Comparison of ENCODE assay signal across 26 cellular contexts in the genomic region with DNA sequence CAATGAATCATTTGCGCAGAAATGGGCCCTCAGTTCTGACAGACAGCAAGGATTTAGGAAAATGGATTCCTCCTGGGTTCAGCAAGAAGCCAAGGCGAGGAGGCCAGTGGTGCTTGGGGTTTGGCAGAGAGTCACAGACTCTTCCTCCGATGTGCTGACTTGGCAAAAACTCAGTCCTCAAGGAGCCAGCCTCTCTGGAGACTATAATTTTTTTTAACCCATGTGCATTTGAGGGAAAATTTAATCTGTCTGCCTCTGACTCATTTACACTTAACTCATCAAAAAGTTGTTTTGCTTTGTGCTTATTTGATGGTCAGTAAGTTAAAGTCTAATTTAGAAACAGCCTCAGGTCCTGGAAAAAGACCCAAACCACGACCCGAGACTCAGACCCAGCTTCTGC. TPM values are rescaled to one million over a fixed set of nuclear protein-coding genes. Genes with fewer than 3 reads are reported as not detected.
DNase-seq lines count a peak whose midpoint lies in the region; ATAC-seq, FAIRE-seq and TF ChIP-seq lines count a peak whose summit lies in the region.
"Had no signal": no experiment of that assay in that cellular context is flagged by ENCODE, and none has a peak within 500 bp of the region (broad histone marks: within the 10 kb centered on the region; RNA-seq: fewer than 3 reads in every experiment).

No MANE protein-coding gene starts in this region.

- no peak overlapping the region for H2BK20ac ChIP-seq in IMR-90 (ENCODE audit: low read depth, low read length)

- no peak for ATAC-seq in IMR-90 (ENCODE audit: low read depth)
- no peak for ATAC-seq in K562
- no peak for ATAC-seq in GM19395 (IDR thresholded peaks at IDR 0.05; ENCODE audit: unreplicated experiment)
- no peak for ATAC-seq in GM19328 (IDR thresholded peaks at IDR 0.05; ENCODE audit: unreplicated experiment)
- ATAC-seq: natural killer cell treated with Interleukin-12 subunit alpha and Interleukin-12 subunit beta and Interleukin-15 and Interleukin-18, amount 100 ng/mL, for 72 hours had no signal

- no peaks in the 10 kb centered on the region for H3K79me1 ChIP-seq in IMR-90 (ENCODE audit: low read depth in 1 of 2, low read length in 2 of 2)

- H3K27me3 ChIP-seq in IMR-90 (ENCODE audit: control insufficient read depth, insufficient read depth, low read length) (peaks cover 14% of the 10 kb centered on the region), K562 (ENCODE audit: control insufficient read depth in 2 of 2, insufficient read depth in 2 of 2, low read length in 2 of 2) (no peaks in the 10 kb centered on the region), suprapubic skin (no peaks in the 10 kb centered on the region)
- H3K27me3 ChIP-seq: BE2C had no signal

- no peak overlapping the region for H2BK5ac ChIP-seq in IMR-90 (ENCODE audit: low read depth, low read length, poor library complexity, severe bottlenecking)

- H2BK15ac ChIP-seq in IMR-90 (ENCODE audit: low read depth, low read length): no peak overlapping the region

- no peak overlapping the region for H2BK120ac ChIP-seq in IMR-90 (ENCODE audit: low read depth, low read length)

- H4K91ac ChIP-seq in IMR-90 (ENCODE audit: insufficient read depth, low read depth, low read length): no peak overlapping the region

- no peak overlapping the region for H3K4ac ChIP-seq in IMR-90 (ENCODE audit: low read depth, low read length)

- H3K9me1 ChIP-seq in IMR-90 (ENCODE audit: insufficient read depth, low read length): no peaks in the 10 kb centered on the region; the same call in 1 of the 2 replicates
- H3K9me1 ChIP-seq in K562 (ENCODE audit: control insufficient read depth, insufficient read depth, low read length): no peaks in the 10 kb centered on the region

- peak overlapping the region; percentile 30; the same call in 1 of the 2 replicates for H3K4me2 ChIP-seq in IMR-90 (ENCODE audit: low read depth, low read length)
- no peak overlapping the region for H3K4me2 ChIP-seq in K562 (ENCODE audit: insufficient read depth, low read length)

- intact Hi-C loops in IMR-90 (cut with micrococcal nuclease) (no loop called here), K562 (cut with micrococcal nuclease) (no loop called here)

- POLR2A ChIA-PET in IMR-90 (lab: Charles Lee; ENCODE audit: unreplicated experiment) (no interaction called here), K562 (lab: Yijun Ruan, JAX) (interaction anchor here (0.6 kb wide), 1 partner anchor 908 kb away, joined by 3 read pairs; no protein-coding TSS in a partner anchor)

- no peak for TF ChIP-seq CTCF in IMR-90 (conservative IDR thresholded peaks at IDR 0.05; ENCODE audit: low read depth, low read length)
- no peak for TF ChIP-seq CTCF in K562 (IDR thresholded peaks at IDR 0.05 in 2 of 3, conservative IDR thresholded peaks at IDR 0.05 in 1 of 3; ENCODE audit: insufficient read depth in 2 of 3, low read depth in 1 of 3, low read length in 3 of 3)
- TF ChIP-seq CTCF in suprapubic skin (IDR thresholded peaks at IDR 0.05): no peak

- H3K4me1 ChIP-seq in IMR-90 (ENCODE audit: control insufficient read depth, insufficient read depth, low read length): no peaks in the 10 kb centered on the region
- no peaks in the 10 kb centered on the region for H3K4me1 ChIP-seq in K562 (replicated peaks in 1 of 2; ENCODE audit: control insufficient read depth in 2 of 2, insufficient read depth in 2 of 2, low read length in 2 of 2)
- peaks cover 15% of the 10 kb centered on the region for H3K4me1 ChIP-seq in suprapubic skin
- H3K4me1 ChIP-seq: BE2C, Caco-2 had no signal

- in situ Hi-C loops in IMR-90 (cut with MboI; ENCODE audit: low sequenced_read_pairs): loop anchor here (10.0 kb wide), 1 partner anchor 892 kb away; no protein-coding TSS in a partner anchor
- in situ Hi-C loops in K562 (cut with MboI): no loop called here

- TF ChIP-seq POLR2A in IMR-90 (IDR thresholded peaks at IDR 0.05; ENCODE audit: low read depth, low read length) (no peak), K562 (conservative IDR thresholded peaks at IDR 0.05) (no peak), suprapubic skin (IDR thresholded peaks at IDR 0.05) (no peak)

- H2AFZ ChIP-seq in IMR-90 (replicated peaks; ENCODE audit: low read length, poor library complexity) (no peak overlapping the region), K562 (ENCODE audit: low read depth, low read length) (no peak overlapping the region)

- H4K20me1 ChIP-seq in IMR-90 (ENCODE audit: insufficient read depth, low read length): no peaks in the 10 kb centered on the region
- no peaks in the 10 kb centered on the region for H4K20me1 ChIP-seq in K562 (replicated peaks; ENCODE audit: control insufficient read depth, insufficient read depth, low read length)

- H3K9ac ChIP-seq in IMR-90 (ENCODE audit: low read depth, low read length) (no peak overlapping the region), K562 (ENCODE audit: insufficient read depth in 1 of 2, low read depth in 2 of 2, low read length in 2 of 2) (no peak overlapping the region)

- 0% methylated on average over 2 of the region's 5 CpGs; no CpG with 5 or more reads in 1 of the 2 experiments for WGBS in IMR-90 (ENCODE audit: extremely low coverage in 2 of 2, insufficient read length in 1 of 2), 2 experiments
- WGBS in K562 (ENCODE audit: insufficient coverage, low coverage, missing lambda C conversion rate): 0% methylated on average over 5 of the region's 5 CpGs
- 32% methylated on average over 5 of the region's 5 CpGs for WGBS in suprapubic skin

- H3K14ac ChIP-seq in IMR-90 (replicated peaks; ENCODE audit: low read depth, low read length): no peak overlapping the region

- H3K9me3 ChIP-seq in IMR-90 (ENCODE audit: control insufficient read depth, insufficient read depth, low read length) (no peaks in the 10 kb centered on the region), K562 (replicated peaks; ENCODE audit: control insufficient read depth, insufficient read depth, low read depth, low read length) (no peaks in the 10 kb centered on the region), suprapubic skin (no peaks in the 10 kb centered on the region)
- H3K9me3 ChIP-seq: BE2C, Caco-2 had no signal

- no peak overlapping the region for H3K4me3 ChIP-seq in IMR-90 (ENCODE audit: insufficient read depth, low read depth, low read length)
- H3K4me3 ChIP-seq in K562: no peak overlapping the region
- no peak overlapping the region for H3K4me3 ChIP-seq in suprapubic skin

- CTCF ChIA-PET in IMR-90 (lab: Yijun Ruan, JAX): no interaction called here
- CTCF ChIA-PET in K562 (lab: Yijun Ruan, JAX; ENCODE audit: low intra/inter-chr PET ratio): no interaction called here

- no peak overlapping the region for H2AK5ac ChIP-seq in IMR-90 (ENCODE audit: low read depth, low read length)

- no peak overlapping the region for H4K8ac ChIP-seq in IMR-90 (ENCODE audit: low read depth in 2 of 2, low read length in 2 of 2)

- TF ChIP-seq EP300 in K562 (IDR thresholded peaks at IDR 0.05; ENCODE audit: low read length): no peak
- no peak for TF ChIP-seq EP300 in suprapubic skin (IDR thresholded peaks at IDR 0.05)

- no TSS peak for BruUV-seq in IMR-90 (replicated peaks; lab: Mats Ljungman, UMichigan)
- BruUV-seq in K562 (replicated peaks; lab: Mats Ljungman, UMichigan): no TSS peak

- H3K23ac ChIP-seq in IMR-90 (ENCODE audit: low read depth, low read length): no peak overlapping the region

- DNase-seq in Daoy (ENCODE audit: low read depth): peak; percentile 16
- no peak for DNase-seq in IMR-90
- DNase-seq in K562 (ENCODE audit: extremely low read depth in 1 of 4, low spot score in 3 of 4): no peak
- peak; percentile 73 for DNase-seq in myocyte (ENCODE audit: low read depth)
- no peak for DNase-seq in NCI-H1092 (lab: John Stamatoyannopoulos, UW)
- DNase-seq in suprapubic skin (ENCODE audit: low spot score in 2 of 2): no peak
- DNase-seq: activated naive CD8-positive, alpha-beta T cell treated with anti-CD3 and anti-CD28 coated beads, Interleukin-2, amount 10 ng/mL, durations not matched to agents 7 days and 5 days; BE2C; Caco-2; effector CD8-positive, alpha-beta T cell; GDM1; KBM-7; mesendoderm; NCI-H1105; NCI-H526 treated with DMSO at 0.1 percent for 48 hours; SIG-M5; stimulated activated CD4-positive, alpha-beta T cell treated with anti-CD3 and anti-CD28 coated beads, Interleukin-12 subunit alpha, Interleukin-12 subunit beta, amount 100 ng/mL, for 4 hours; T-helper 2 cell had no signal

- no peak overlapping the region for H3K27ac ChIP-seq in IMR-90 (ENCODE audit: insufficient read depth, low read length)
- no peak overlapping the region for H3K27ac ChIP-seq in K562 (ENCODE audit: extremely low read depth, low read depth, low read length)
- H3K27ac ChIP-seq in suprapubic skin: no peak overlapping the region
- H3K27ac ChIP-seq: HL-60 had no signal

- no peak overlapping the region for H2AK9ac ChIP-seq in IMR-90 (replicated peaks; ENCODE audit: low read depth, low read length, poor library complexity)

- H4K5ac ChIP-seq in IMR-90 (ENCODE audit: low read depth, low read length): no peak overlapping the region

- no peak overlapping the region for H3K18ac ChIP-seq in IMR-90 (ENCODE audit: low read depth, low read length)

- TF ChIP-seq RAD21 in IMR-90 (IDR thresholded peaks at IDR 0.05; ENCODE audit: low read length): no peak
- TF ChIP-seq RAD21 in K562 (CRISPR knock-in tag; conservative IDR thresholded peaks at IDR 0.05 in 1 of 2, IDR thresholded peaks at IDR 0.05 in 1 of 2): no peak

- no peaks in the 10 kb centered on the region for H3K79me2 ChIP-seq in K562 (ENCODE audit: control insufficient read depth, insufficient read depth, low read length)

- no peak overlapping the region for H3K56ac ChIP-seq in IMR-90 (ENCODE audit: extremely low read depth, insufficient read depth, low read length)

- no peak for FAIRE-seq in K562 (lab: Jason Lieb, UNC)
- FAIRE-seq: GM12892 had no signal

- no peaks in the 10 kb centered on the region for H3K36me3 ChIP-seq in IMR-90 (ENCODE audit: control insufficient read depth, insufficient read depth, low read length)
- H3K36me3 ChIP-seq in K562 (ENCODE audit: control insufficient read depth, insufficient read depth, low read length): no peaks in the 10 kb centered on the region
- H3K36me3 ChIP-seq in suprapubic skin: no peaks in the 10 kb centered on the region
- H3K36me3 ChIP-seq: BE2C had no signal

- dilution Hi-C loops in IMR-90 (cut with HindIII; ENCODE audit: low sequenced_read_pairs, unreplicated experiment): no loop called here

RNA-seq across cellular contexts. Expression of a gene that starts 34.2 kb away (rescaled TPM):
- not detected in 2 replicates for total RNA-seq in Daoy (2014; rRNA removed; shearing (Covaris generic))
- not detected in 2 replicates for total RNA-seq in IMR-90 (2012; rRNA removed)
- not detected in 2 replicates for polyA plus RNA-seq in IMR-90 (2012; rRNA removed)
- not detected in 2 replicates for polyA plus RNA-seq in IMR-90 (2012; cell fraction: cytosol; rRNA removed)
- polyA plus RNA-seq in IMR-90 (2012; cell fraction: nucleus; rRNA removed; ENCODE audit: low replicate concordance): not detected in 2 replicates
- not detected in 2 replicates for total RNA-seq in K562 (2011; cell fraction: chromatin; rRNA removed; ENCODE audit: low replicate concordance)
- not detected in 2 replicates for total RNA-seq in K562 (2011; cell fraction: nucleolus; rRNA removed)
- not detected in 2 replicates for total RNA-seq in K562 (2011; cell fraction: nucleoplasm; rRNA removed)
- total RNA-seq in K562 (2014; rRNA removed): not detected in 2 replicates
- total RNA-seq in K562 (2014; rRNA removed; fragmentation: Illumina TruSeq; extraction: Trizol): not detected in 2 replicates
- total RNA-seq in K562 (2015; rRNA removed; fragmentation: Illumina TruSeq; extraction: Trizol): not detected in 2 replicates
- total RNA-seq in K562 (2021): not detected in 2 replicates
- not detected in 2 replicates for polyA plus RNA-seq in K562 (2011; rRNA removed)
- not detected in 2 replicates for polyA plus RNA-seq in K562 (2011; cell fraction: cytosol; rRNA removed)
- not detected in 2 replicates for polyA plus RNA-seq in K562 (2011; cell fraction: nucleus; rRNA removed)
- not detected in 2 replicates for polyA plus RNA-seq in K562 (2012)
- not detected in 2 replicates for polyA plus RNA-seq in K562 (2014; fragmentation: Illumina TruSeq; extraction: Trizol)
- polyA plus RNA-seq in K562 (2014; fragmentation: Nextera tagmentation; extraction: Ambion mirVana): not detected
- polyA plus RNA-seq in K562 (2014; rRNA removed): not detected in 2 replicates
- not detected in 2 replicates for polyA minus RNA-seq in K562 (2011; rRNA and poly(A)+ RNA removed)
- polyA minus RNA-seq in K562 (2011; cell fraction: cytosol; rRNA and poly(A)+ RNA removed): not detected in 2 replicates
- not detected in 2 replicates for polyA minus RNA-seq in K562 (2011; cell fraction: nucleus; rRNA and poly(A)+ RNA removed)
- total RNA-seq in myocyte: not detected in 2 replicates
- polyA plus RNA-seq in myocyte (2012): not detected
- total RNA-seq in suprapubic skin: 10 to 100 TPM in 1 of 4 donors, 1 to 10 TPM in 3; 3.9 to 13.0 (median 6.9) TPM
- total RNA-seq: activated naive CD8-positive, alpha-beta T cell treated with anti-CD3 and anti-CD28 coated beads, Interleukin-2, amount 10 ng/mL, durations not matched to agents 7 days and 5 days; Caco-2; kidney epithelial cell; natural killer cell treated with Interleukin-12 subunit alpha and Interleukin-12 subunit beta and Interleukin-15 and Interleukin-18, amount 100 ng/mL, for 72 hours; OCI-LY7; progenitor cell of endocrine pancreas had no signal

Comparison
In these comparisons a context has a peak if more than half of its experiments do, and no peak if none do; other contexts are left out.
1. DNase-seq: peak in Daoy (single experiment) and myocyte (single experiment); none in IMR-90 (single experiment), K562 (0 of 4), NCI-H1092 (single experiment) and suprapubic skin (0 of 2).